8 cellular contexts compared by ENCODE assay signal in the genomic region with DNA sequence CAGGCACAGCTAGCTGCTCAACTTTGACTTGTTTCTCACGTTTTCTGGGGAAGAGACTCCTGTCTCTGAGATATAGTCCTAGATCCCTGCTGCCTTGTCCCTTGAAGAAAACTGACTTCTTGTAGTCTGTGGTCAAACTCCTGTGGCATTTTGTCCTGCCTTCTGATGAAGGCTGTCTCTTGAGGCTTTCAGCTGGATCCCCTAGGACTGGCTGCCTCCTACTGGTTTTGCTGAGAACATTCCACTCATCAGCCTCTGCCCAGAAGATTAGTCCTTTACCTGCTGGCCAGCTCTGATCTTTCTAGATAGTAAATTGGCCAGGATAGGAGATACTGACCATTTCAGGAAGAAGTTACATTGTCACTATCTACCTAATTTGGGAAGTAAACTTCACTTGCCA.
DNase-seq lines count a peak whose midpoint lies in the region; ATAC-seq and TF ChIP-seq lines count a peak whose summit lies in the region.

No MANE protein-coding gene starts in this region.

- peaks cover 2% of the 10 kb centered on the region for H3K27me3 Mint-ChIP-seq in activated CD4-positive, alpha-beta T cell treated with anti-CD3 and anti-CD28 coated beads for 36 hours
- H3K27me3 Mint-ChIP-seq in activated B cell treated with CpG ODN at 0.5 μM for 24 hours (no peaks in the 10 kb centered on the region), naive B cell (peaks cover 0 to 18% (median 7%) of the 10 kb centered on the region in 3 donors)

- intact Hi-C loops in activated CD4-positive, alpha-beta T cell treated with anti-CD3 and anti-CD28 coated beads for 36 hours (cut with DNase I, micrococcal nuclease): loop anchor here (2.0 to 5.0 kb wide), 4 partner anchors 306 to 846 kb away; no protein-coding TSS in a partner anchor
- intact Hi-C loops in activated B cell treated with CpG ODN at 0.5 μM for 24 hours (cut with micrococcal nuclease) (loop anchor here (1.0 to 5.0 kb wide), 10 partner anchors 58 to 845 kb away; a partner anchor contains a TSS), Right ventricle myocardium inferior (cut with DNase I) (no loop called here)

- DNase-seq in activated CD4-positive, alpha-beta T cell treated with anti-CD3 and anti-CD28 coated beads for 36 hours: peak; percentile 17
- DNase-seq in activated CD4-positive, alpha-beta T cell treated with anti-CD3 and anti-CD28 coated beads for 4 hours: no peak
- no peak for DNase-seq in activated B cell treated with CpG ODN at 0.5 μM for 24 hours
- peak; percentile 55 for DNase-seq in naive B cell
- no peak for DNase-seq in NCI-H226
- no peak for DNase-seq in Right ventricle myocardium inferior (ENCODE audit: missing footprints)

- no peak for ATAC-seq in activated CD4-positive, alpha-beta T cell treated with anti-CD3 and anti-CD28 coated beads for 36 hours
- ATAC-seq in HG03095 (IDR thresholded peaks at IDR 0.05; ENCODE audit: unreplicated experiment) (peak; percentile 91), activated B cell treated with CpG ODN at 0.5 μM for 24 hours (ENCODE audit: low read depth) (peak; percentile 82), naive B cell (ENCODE audit: low read depth in 2 of 2) (peak; percentile 73 to 81), HG03097 (IDR thresholded peaks at IDR 0.05; ENCODE audit: low FRiP score, unreplicated experiment) (no peak), Right ventricle myocardium inferior (no peak)

- no peak overlapping the region for H3K4me3 Mint-ChIP-seq in activated CD4-positive, alpha-beta T cell treated with anti-CD3 and anti-CD28 coated beads for 36 hours
- no peak overlapping the region for H3K4me3 Mint-ChIP-seq in activated B cell treated with CpG ODN at 0.5 μM for 24 hours
- peak overlapping the region in 1 of 8 donors; percentile 23 for H3K4me3 Mint-ChIP-seq in naive B cell

- H3K4me1 Mint-ChIP-seq in activated CD4-positive, alpha-beta T cell treated with anti-CD3 and anti-CD28 coated beads for 36 hours: no peaks in the 10 kb centered on the region
- peaks cover 5% of the 10 kb centered on the region for H3K4me1 Mint-ChIP-seq in activated B cell treated with CpG ODN at 0.5 μM for 24 hours
- peaks cover 6 to 9% (median 9%) of the 10 kb centered on the region in 3 donors for H3K4me1 Mint-ChIP-seq in naive B cell

- no peaks in the 10 kb centered on the region for H3K36me3 Mint-ChIP-seq in activated CD4-positive, alpha-beta T cell treated with anti-CD3 and anti-CD28 coated beads for 36 hours (ENCODE audit: low read depth)
- H3K36me3 Mint-ChIP-seq in activated B cell treated with CpG ODN at 0.5 μM for 24 hours (ENCODE audit: low read depth) (no peaks in the 10 kb centered on the region), naive B cell (peaks cover 0 to 2% of the 10 kb centered on the region in 2 donors)

- TF ChIP-seq CTCF in activated B cell treated with CpG ODN at 0.5 μM for 24 hours (IDR thresholded peaks at IDR 0.05): no peak

- no peak overlapping the region for H3K27ac Mint-ChIP-seq in activated CD4-positive, alpha-beta T cell treated with anti-CD3 and anti-CD28 coated beads for 36 hours
- H3K27ac Mint-ChIP-seq in activated B cell treated with CpG ODN at 0.5 μM for 24 hours (no peak overlapping the region), naive B cell (peak overlapping the region in 2 of 6 donors; percentile 11 to 12)

- peaks cover 4% of the 10 kb centered on the region for H3K9me3 Mint-ChIP-seq in activated CD4-positive, alpha-beta T cell treated with anti-CD3 and anti-CD28 coated beads for 36 hours (ENCODE audit: low read depth)
- H3K9me3 Mint-ChIP-seq in activated B cell treated with CpG ODN at 0.5 μM for 24 hours (peaks cover 10% of the 10 kb centered on the region), naive B cell (peaks cover under 1 to 22% (median 10%) of the 10 kb centered on the region in 7 donors)

- POLR2A ChIA-PET in activated CD4-positive, alpha-beta T cell treated with anti-CD3 and anti-CD28 coated beads for 36 hours (lab: Charles Lee): no interaction called here
- POLR2A ChIA-PET in activated B cell treated with CpG ODN at 0.5 μM for 24 hours (lab: Charles Lee): interaction anchor here (1.2 kb wide), 2 partner anchors 70 to 308 kb away, joined by 3 to 6 read pairs; no protein-coding TSS in a partner anchor

- CTCF ChIA-PET in activated CD4-positive, alpha-beta T cell treated with anti-CD3 and anti-CD28 coated beads for 36 hours (lab: Charles Lee): interaction anchor here (1.9 kb wide), 1 partner anchor 309 kb away, joined by 5 read pairs; no protein-coding TSS in a partner anchor
- CTCF ChIA-PET in activated B cell treated with CpG ODN at 0.5 μM for 24 hours (lab: Charles Lee): interaction anchor here (0.7 to 3.5 kb wide), 23 partner anchors 9 to 1171 kb away, joined by 3 to 78 read pairs (median 4); no protein-coding TSS in a partner anchor

Comparison
In these comparisons a context has a peak if more than half of its experiments do, and no peak if none do; other contexts are left out.
1. DNase-seq: peak in activated CD4-positive, alpha-beta T cell treated with anti-CD3 and anti-CD28 coated beads for 36 hours (single experiment) and naive B cell (single experiment); none in activated CD4-positive, alpha-beta T cell treated with anti-CD3 and anti-CD28 coated beads for 4 hours (0 of 2), activated B cell treated with CpG ODN at 0.5 μM for 24 hours (single experiment), NCI-H226 (single experiment) and Right ventricle myocardium inferior (single experiment).
2. ATAC-seq: peak in HG03095 (single experiment), activated B cell treated with CpG ODN at 0.5 μM for 24 hours (single experiment) and naive B cell (2 of 2); none in activated CD4-positive, alpha-beta T cell treated with anti-CD3 and anti-CD28 coated beads for 36 hours (single experiment), HG03097 (single experiment) and Right ventricle myocardium inferior (single experiment).